Comparison of ENCODE assay signal across 8 cellular contexts in the genomic region with DNA sequence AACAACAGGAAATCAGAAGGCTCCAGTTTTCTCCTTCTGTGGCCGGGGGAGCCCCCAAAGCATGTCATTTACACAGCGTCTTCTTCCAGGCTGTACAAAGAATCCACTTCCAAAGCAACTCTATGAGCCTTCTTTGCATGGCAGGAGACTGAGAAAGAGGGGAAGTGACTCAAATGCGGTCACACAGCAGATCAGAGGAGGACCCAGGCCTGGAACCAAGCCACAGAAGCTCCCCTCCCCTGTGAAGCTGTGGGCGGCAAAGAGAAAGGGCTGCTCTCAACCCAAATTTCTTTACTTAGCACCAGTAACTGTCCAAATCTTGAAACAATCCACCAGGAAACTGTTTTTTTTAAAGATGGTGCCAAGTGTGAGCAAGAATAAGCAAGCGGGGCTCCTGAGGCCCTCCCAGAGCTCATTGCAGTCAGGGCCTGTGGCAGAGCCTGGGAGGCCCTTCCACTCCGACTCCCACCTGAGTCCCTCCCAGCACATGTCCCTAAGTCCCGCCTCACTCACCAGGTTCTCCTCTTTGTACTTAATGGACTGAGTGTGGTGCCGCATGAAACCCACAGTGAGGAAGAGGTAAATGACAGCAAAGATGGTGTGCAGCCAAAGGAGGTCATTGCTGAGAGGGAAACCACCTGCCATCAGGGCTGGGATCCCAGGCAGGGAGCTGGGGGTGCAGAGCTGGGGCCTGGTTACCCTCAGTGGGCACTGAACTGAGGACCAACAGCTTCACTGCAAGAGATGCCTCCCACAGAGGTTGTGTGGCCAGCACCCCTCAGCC. TPM values are rescaled to one million over a fixed set of nuclear protein-coding genes. Genes with fewer than 3 reads are reported as not detected.
DNase-seq lines count a peak whose midpoint lies in the region; TF ChIP-seq lines count a peak whose summit lies in the region.

No MANE protein-coding gene starts in this region.

- H3K4me1 Mint-ChIP-seq in IgD-negative memory B cell: peaks cover 6 to 10% (median 9%) of the 10 kb centered on the region in 3 donors
- H3K4me1 Mint-ChIP-seq in activated CD4-positive, alpha-beta memory T cell treated with anti-CD3 and anti-CD28 coated beads for 36 hours (ENCODE audit: low read depth): peaks cover 39% of the 10 kb centered on the region

- H3K36me3 ChIP-seq in PC-9 (ENCODE audit: low read depth): peaks cover 42% of the 10 kb centered on the region

- H2AFZ ChIP-seq in PC-9: no peak overlapping the region

- intact Hi-C loops in activated CD4-positive, alpha-beta memory T cell treated with anti-CD3 and anti-CD28 coated beads for 36 hours (cut with micrococcal nuclease): loop anchor here (1.0 to 5.0 kb wide), 3 partner anchors 15 to 46 kb away; no protein-coding TSS in a partner anchor
- intact Hi-C loops in PC-9 (cut with micrococcal nuclease; ENCODE audit: unreplicated experiment): no loop called here

- H3K27me3 ChIP-seq in PC-9 (ENCODE audit: insufficient read depth, low read depth): no peaks in the 10 kb centered on the region

- no peak overlapping the region for H3K4me2 ChIP-seq in PC-9

- H3K9me2 ChIP-seq in PC-9 (ENCODE audit: insufficient read depth): no peaks in the 10 kb centered on the region

- DNase-seq in EL (peak; percentile 83), fibroblast of pulmonary artery (ENCODE audit: low read depth) (peak; percentile 87), NCI-H345 (lab: John Stamatoyannopoulos, UW) (no peak), NCI-H69 (lab: John Stamatoyannopoulos, UW) (no peak), PC-9 (no peak)
- peak; percentile 88 for DNase-seq in activated CD4-positive, alpha-beta memory T cell treated with anti-CD3 and anti-CD28 coated beads for 36 hours
- DNase-seq in stimulated activated CD8-positive, alpha-beta memory T cell treated with anti-CD3 and anti-CD28 coated beads, Interleukin-7, amount 100 ng/mL, for 1 hour (ENCODE audit: low read depth in 2 of 2): peak; percentile 35 to 49

- CTCF ChIA-PET in activated CD4-positive, alpha-beta memory T cell treated with anti-CD3 and anti-CD28 coated beads for 36 hours (lab: Charles Lee): interaction anchor here (1.1 to 1.9 kb wide), 6 partner anchors 12 to 109 kb away, joined by 3 to 11 read pairs (median 4); a partner anchor contains a TSS
- CTCF ChIA-PET in PC-9 (lab: Charles Lee): no interaction called here

- TF ChIP-seq CTCF in fibroblast of pulmonary artery (IDR thresholded peaks at IDR 0.05; ENCODE audit: low read length, missing control alignments) (no peak), PC-9 (conservative IDR thresholded peaks at IDR 0.05) (no peak)

- H3K36me3 Mint-ChIP-seq in IgD-negative memory B cell: peaks cover 9% of the 10 kb centered on the region
- H3K36me3 Mint-ChIP-seq in activated CD4-positive, alpha-beta memory T cell treated with anti-CD3 and anti-CD28 coated beads for 36 hours: peaks cover 45% of the 10 kb centered on the region

- peak overlapping the region in 2 of 3 donors; percentile 59 to 92 for H3K27ac Mint-ChIP-seq in IgD-negative memory B cell
- H3K27ac Mint-ChIP-seq in activated CD4-positive, alpha-beta memory T cell treated with anti-CD3 and anti-CD28 coated beads for 36 hours: peak overlapping the region; percentile 72

- no peaks in the 10 kb centered on the region for H3K9me3 Mint-ChIP-seq in IgD-negative memory B cell
- no peaks in the 10 kb centered on the region for H3K9me3 Mint-ChIP-seq in activated CD4-positive, alpha-beta memory T cell treated with anti-CD3 and anti-CD28 coated beads for 36 hours

- H3K27ac ChIP-seq in PC-9: no peak overlapping the region

- H3K4me3 Mint-ChIP-seq in IgD-negative memory B cell: peak overlapping the region in 1 of 4 donors; percentile 47
- peak overlapping the region; percentile 1 for H3K4me3 Mint-ChIP-seq in activated CD4-positive, alpha-beta memory T cell treated with anti-CD3 and anti-CD28 coated beads for 36 hours

- no peaks in the 10 kb centered on the region for H3K9me3 ChIP-seq in PC-9 (ENCODE audit: insufficient read depth, low read depth)

- BruUV-seq in PC-9 (replicated peaks; lab: Mats Ljungman, UMichigan): no TSS peak

- no peaks in the 10 kb centered on the region for H3K79me2 ChIP-seq in PC-9 (ENCODE audit: low read depth)

- H3K27me3 Mint-ChIP-seq in IgD-negative memory B cell: no peaks in the 10 kb centered on the region
- no peaks in the 10 kb centered on the region for H3K27me3 Mint-ChIP-seq in activated CD4-positive, alpha-beta memory T cell treated with anti-CD3 and anti-CD28 coated beads for 36 hours

- H3K4me3 ChIP-seq in fibroblast of pulmonary artery (replicated peaks; ENCODE audit: low read depth, low read length): no peak overlapping the region
- H3K4me3 ChIP-seq in PC-9: no peak overlapping the region

- POLR2A ChIA-PET in activated CD4-positive, alpha-beta memory T cell treated with anti-CD3 and anti-CD28 coated beads for 36 hours (lab: Charles Lee): interaction anchor here (1.0 to 2.2 kb wide), 5 partner anchors 9 to 57 kb away, joined by 3 to 12 read pairs (median 7); a partner anchor contains a TSS
- POLR2A ChIA-PET in PC-9 (lab: Charles Lee; ENCODE audit: unreplicated experiment): interaction anchor here (0.6 kb wide), 1 partner anchor 156 kb away, joined by 6 read pairs; no protein-coding TSS in a partner anchor

- peaks cover 11% of the 10 kb centered on the region for H3K4me1 ChIP-seq in PC-9 (replicated peaks; ENCODE audit: insufficient read depth)

- H4K20me1 ChIP-seq in PC-9 (ENCODE audit: insufficient read depth): no peaks in the 10 kb centered on the region

- H3F3A ChIP-seq in PC-9 (ENCODE audit: insufficient read depth, low read depth): peaks cover 15% of the 10 kb centered on the region

RNA-seq across cellular contexts. Expression of a gene that starts 15.9 kb away (rescaled TPM):
- polyA plus RNA-seq in IgD-negative memory B cell: 32.1 TPM
- 10 to 100 TPM; 52.2 to 59.1 TPM for total RNA-seq in activated CD4-positive, alpha-beta memory T cell treated with anti-CD3 and anti-CD28 coated beads for 36 hours
- total RNA-seq in PC-9 (2021): 115 and 126 TPM in 2 replicates

RNA-seq across cellular contexts. Expression of a gene that starts 22.7 kb away (rescaled TPM):
- not detected for polyA plus RNA-seq in IgD-negative memory B cell
- under 1 TPM in 1 of 2 experiments, not detected in 1; 0.19 TPM for total RNA-seq in activated CD4-positive, alpha-beta memory T cell treated with anti-CD3 and anti-CD28 coated beads for 36 hours
- not detected in 2 replicates for total RNA-seq in PC-9 (2021)

RNA-seq across cellular contexts. Expression of a gene that starts 56.3 kb away (rescaled TPM):
- 0.26 TPM for polyA plus RNA-seq in IgD-negative memory B cell
- total RNA-seq in activated CD4-positive, alpha-beta memory T cell treated with anti-CD3 and anti-CD28 coated beads for 36 hours: 1 to 10 TPM; 2.6 to 2.8 TPM
- total RNA-seq in PC-9 (2021): 288 and 313 TPM in 2 replicates

RNA-seq across cellular contexts. Expression of a gene that starts 57.8 kb away (rescaled TPM):
- polyA plus RNA-seq in IgD-negative memory B cell: 68.9 TPM
- 100 to 1,000 TPM; 127 TPM for total RNA-seq in activated CD4-positive, alpha-beta memory T cell treated with anti-CD3 and anti-CD28 coated beads for 36 hours
- total RNA-seq in PC-9 (2021): 100 and 112 TPM in 2 replicates

Comparison
In these comparisons a context has a peak if more than half of its experiments do, and no peak if none do; other contexts are left out.
1. DNase-seq: peak in EL (single experiment), activated CD4-positive, alpha-beta memory T cell treated with anti-CD3 and anti-CD28 coated beads for 36 hours (single experiment), fibroblast of pulmonary artery (single experiment) and stimulated activated CD8-positive, alpha-beta memory T cell treated with anti-CD3 and anti-CD28 coated beads, Interleukin-7, amount 100 ng/mL, for 1 hour (2 of 2); none in NCI-H345 (single experiment), NCI-H69 (single experiment) and PC-9 (0 of 2).
2. RNA of a gene that starts 56.3 kb away (total RNA-seq): 288 to 313 TPM in PC-9; 2.6 to 2.8 TPM in activated CD4-positive, alpha-beta memory T cell treated with anti-CD3 and anti-CD28 coated beads for 36 hours; every median in the first group is over 10 times any median in the second.